ENCODE assay signal across 2 cellular contexts in the genomic region with DNA sequence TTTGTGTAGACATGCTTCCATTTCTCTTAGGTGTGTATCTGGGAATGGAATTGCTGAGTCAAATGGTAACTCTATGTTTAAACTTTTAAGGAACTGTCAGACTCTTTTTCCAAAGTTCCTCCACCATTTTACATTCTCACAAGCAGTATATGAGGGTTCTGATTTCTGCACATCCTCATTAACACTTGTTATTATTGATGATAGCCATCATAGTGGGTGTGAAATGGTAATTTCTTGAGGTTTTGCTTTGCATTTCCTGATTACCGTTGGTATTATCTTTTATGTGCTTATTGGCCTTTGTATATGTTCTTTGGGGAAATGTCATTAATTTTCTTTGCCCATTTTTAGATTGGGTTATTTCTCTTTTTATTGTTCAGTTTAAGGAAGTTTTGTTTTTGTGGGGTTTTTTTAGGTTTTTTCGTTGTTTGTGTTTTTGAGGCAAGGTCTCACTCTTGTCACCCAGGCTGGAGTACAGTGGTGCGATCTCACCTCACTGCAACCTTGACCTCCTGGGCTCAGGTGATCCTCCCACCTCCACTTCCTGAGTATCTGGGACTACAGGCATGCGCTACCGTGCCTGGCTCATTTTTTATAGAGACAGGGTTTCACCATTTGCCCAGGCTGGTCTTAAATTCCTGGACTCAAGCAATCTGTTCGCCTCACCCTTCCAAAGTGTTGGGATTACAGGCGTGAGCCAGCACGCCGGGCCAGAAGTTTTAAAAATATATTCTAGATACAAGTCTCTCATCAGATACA.
TF ChIP-seq lines count a peak whose summit lies in the region.

No MANE protein-coding gene starts in this region.

TF ChIP-seq in GM23338, 12 proteins besides CTCF, POLR2A, EP300 and RAD21 (continues in another document):
- TF ChIP-seq ZNF462 (CRISPR knock-in tag; IDR thresholded peaks at IDR 0.05) (no peak), REST (IDR thresholded peaks at IDR 0.05; ENCODE audit: unreplicated experiment) (no peak), CREB1 (CRISPR knock-in tag; IDR thresholded peaks at IDR 0.05; ENCODE audit: low read depth) (no peak), EZH2 (IDR thresholded peaks at IDR 0.05; ENCODE audit: low read depth, unreplicated experiment) (no peak), NANOG (IDR thresholded peaks at IDR 0.05; ENCODE audit: borderline replicate concordance) (no peak), ZNF114 (CRISPR knock-in tag; IDR thresholded peaks at IDR 0.05) (no peak), STAT1 (IDR thresholded peaks at IDR 0.05; ENCODE audit: unreplicated experiment) (no peak)
- TF ChIP-seq, protein P1, sequence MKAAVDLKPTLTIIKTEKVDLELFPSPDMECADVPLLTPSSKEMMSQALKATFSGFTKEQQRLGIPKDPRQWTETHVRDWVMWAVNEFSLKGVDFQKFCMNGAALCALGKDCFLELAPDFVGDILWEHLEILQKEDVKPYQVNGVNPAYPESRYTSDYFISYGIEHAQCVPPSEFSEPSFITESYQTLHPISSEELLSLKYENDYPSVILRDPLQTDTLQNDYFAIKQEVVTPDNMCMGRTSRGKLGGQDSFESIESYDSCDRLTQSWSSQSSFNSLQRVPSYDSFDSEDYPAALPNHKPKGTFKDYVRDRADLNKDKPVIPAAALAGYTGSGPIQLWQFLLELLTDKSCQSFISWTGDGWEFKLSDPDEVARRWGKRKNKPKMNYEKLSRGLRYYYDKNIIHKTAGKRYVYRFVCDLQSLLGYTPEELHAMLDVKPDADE (IDR thresholded peaks at IDR 0.05) = no peak

TF ChIP-seq in K562, 482 proteins besides CTCF, POLR2A, EP300 and RAD21:
- no peak for TF ChIP-seq SLC30A9 (CRISPR knock-in tag; IDR thresholded peaks at IDR 0.05)
- no peak for TF ChIP-seq ZNF583 (CRISPR knock-in tag; IDR thresholded peaks at IDR 0.05)
- TF ChIP-seq FOXJ2 (tag; IDR thresholded peaks at IDR 0.05) = no peak
- no peak for TF ChIP-seq SRF (CRISPR knock-in tag; IDR thresholded peaks at IDR 0.05)
- peak; percentile 9; the same call in 1 of the 2 replicates for TF ChIP-seq C11orf30 (IDR thresholded peaks at IDR 0.05; ENCODE audit: low read depth)
- TF ChIP-seq ZNF316 (IDR thresholded peaks at IDR 0.05) = peak; percentile 14; the same call in 1 of the 2 replicates
- TF ChIP-seq TAF7 (tag; IDR thresholded peaks at IDR 0.05) = no peak
- TF ChIP-seq, protein P2, sequence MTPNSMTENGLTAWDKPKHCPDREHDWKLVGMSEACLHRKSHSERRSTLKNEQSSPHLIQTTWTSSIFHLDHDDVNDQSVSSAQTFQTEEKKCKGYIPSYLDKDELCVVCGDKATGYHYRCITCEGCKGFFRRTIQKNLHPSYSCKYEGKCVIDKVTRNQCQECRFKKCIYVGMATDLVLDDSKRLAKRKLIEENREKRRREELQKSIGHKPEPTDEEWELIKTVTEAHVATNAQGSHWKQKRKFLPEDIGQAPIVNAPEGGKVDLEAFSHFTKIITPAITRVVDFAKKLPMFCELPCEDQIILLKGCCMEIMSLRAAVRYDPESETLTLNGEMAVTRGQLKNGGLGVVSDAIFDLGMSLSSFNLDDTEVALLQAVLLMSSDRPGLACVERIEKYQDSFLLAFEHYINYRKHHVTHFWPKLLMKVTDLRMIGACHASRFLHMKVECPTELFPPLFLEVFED (CRISPR knock-in tag; conservative IDR thresholded peaks at IDR 0.05) = no peak
- TF ChIP-seq XRCC3 (IDR thresholded peaks at IDR 0.05) = no peak
- no peak for TF ChIP-seq TRIM24 (IDR thresholded peaks at IDR 0.05)
- TF ChIP-seq, protein P3, sequence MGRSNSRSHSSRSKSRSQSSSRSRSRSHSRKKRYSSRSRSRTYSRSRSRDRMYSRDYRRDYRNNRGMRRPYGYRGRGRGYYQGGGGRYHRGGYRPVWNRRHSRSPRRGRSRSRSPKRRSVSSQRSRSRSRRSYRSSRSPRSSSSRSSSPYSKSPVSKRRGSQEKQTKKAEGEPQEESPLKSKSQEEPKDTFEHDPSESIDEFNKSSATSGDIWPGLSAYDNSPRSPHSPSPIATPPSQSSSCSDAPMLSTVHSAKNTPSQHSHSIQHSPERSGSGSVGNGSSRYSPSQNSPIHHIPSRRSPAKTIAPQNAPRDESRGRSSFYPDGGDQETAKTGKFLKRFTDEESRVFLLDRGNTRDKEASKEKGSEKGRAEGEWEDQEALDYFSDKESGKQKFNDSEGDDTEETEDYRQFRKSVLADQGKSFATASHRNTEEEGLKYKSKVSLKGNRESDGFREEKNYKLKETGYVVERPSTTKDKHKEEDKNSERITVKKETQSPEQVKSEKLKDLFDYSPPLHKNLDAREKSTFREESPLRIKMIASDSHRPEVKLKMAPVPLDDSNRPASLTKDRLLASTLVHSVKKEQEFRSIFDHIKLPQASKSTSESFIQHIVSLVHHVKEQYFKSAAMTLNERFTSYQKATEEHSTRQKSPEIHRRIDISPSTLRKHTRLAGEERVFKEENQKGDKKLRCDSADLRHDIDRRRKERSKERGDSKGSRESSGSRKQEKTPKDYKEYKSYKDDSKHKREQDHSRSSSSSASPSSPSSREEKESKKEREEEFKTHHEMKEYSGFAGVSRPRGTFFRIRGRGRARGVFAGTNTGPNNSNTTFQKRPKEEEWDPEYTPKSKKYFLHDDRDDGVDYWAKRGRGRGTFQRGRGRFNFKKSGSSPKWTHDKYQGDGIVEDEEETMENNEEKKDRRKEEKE (IDR thresholded peaks at IDR 0.05; ENCODE audit: borderline replicate concordance in 1 of 2, control insufficient read depth in 1 of 2, low read depth in 2 of 2, low read length in 1 of 2) = no peak
- no peak for TF ChIP-seq NCOR1 (IDR thresholded peaks at IDR 0.05)
- TF ChIP-seq RBM25 (IDR thresholded peaks at IDR 0.05; ENCODE audit: low read depth, low read length, severe bottlenecking) = no peak
TF ChIP-seq in K562: peak in this region for 2.
